ENCODE assay signal across 8 cellular contexts in genomic region chr19:29212614-29213573, GRCh38. TPM values are rescaled to one million over a fixed set of nuclear protein-coding genes. Genes with fewer than 3 reads are reported as not detected.
DNase-seq lines count a peak whose midpoint lies in the region; ATAC-seq, FAIRE-seq and TF ChIP-seq lines count a peak whose summit lies in the region.

UQCRFS1 (minus strand) TSS chr19:29213151; CDS start chr19:29213118, 33 bp downstream.

- ATAC-seq in HG02798 (IDR thresholded peaks at IDR 0.05; ENCODE audit: poor library complexity, unreplicated experiment) (peak; percentile 98), Right ventricle myocardium inferior (peak; percentile 99)

- H3K36me3 ChIP-seq in ovary = no peaks in the 10 kb centered on the region
- no peaks in the 10 kb centered on the region for H3K36me3 ChIP-seq in thymus (ENCODE audit: control insufficient read depth, insufficient read depth)

- H3K27ac ChIP-seq in ovary (peak within 1 kb of the TSS; percentile 68 to 87), thymus (ENCODE audit: low read depth) (peak within 1 kb of the TSS; percentile 87)

- TF ChIP-seq CTCF in ovary (IDR thresholded peaks at IDR 0.05) = peak in 1 of 3 donors; percentile 9

- peak; percentile 88 for DNase-seq in GM12891 (ENCODE audit: insufficient read length, low spot score)
- peak; percentile 54 for DNase-seq in NCI-H1417 treated with DMSO at 0.1 percent for 48 hours (lab: John Stamatoyannopoulos, UW)
- peak; percentile 85 to 94 for DNase-seq in SW 1271 (lab: John Stamatoyannopoulos, UW)
- DNase-seq in activated naive CD8-positive, alpha-beta T cell treated with anti-CD3 and anti-CD28 coated beads, Interleukin-2, amount 50 U/mL, for 16 hours (ENCODE audit: low read depth, low spot score) = peak; percentile 95
- DNase-seq in Right ventricle myocardium inferior (ENCODE audit: missing footprints) = peak; percentile 97
- peak; percentile 92 to 96 (median 94) for DNase-seq in ovary

- intact Hi-C loops in Right ventricle myocardium inferior (cut with DNase I) = loop anchor here (10.0 kb wide), 1 partner anchor 452 kb away; the partner anchor contains the start of gene PLEKHF1
- intact Hi-C loops in ovary (cut with DNase I) = loop anchor here in 1 of 4 donors (10.0 kb wide), 1 partner anchor 582 kb away; no protein-coding TSS in a partner anchor

- H3K4me3 ChIP-seq in ovary (peak within 1 kb of the TSS; percentile 97), thymus (ENCODE audit: low read length) (peak within 1 kb of the TSS; percentile 95)

- WGBS in ovary, 3 donors = 0 to 1% (median 1%) methylated on average over 60 to 91 of the region's 96 CpGs
- 1% methylated on average over 93 of the region's 96 CpGs for WGBS in thymus

- H3K27me3 ChIP-seq in ovary (no peaks in the 10 kb centered on the region), thymus (ENCODE audit: control insufficient read depth, insufficient read depth) (no peaks in the 10 kb centered on the region)

- H3K9me3 ChIP-seq in ovary (no peaks in the 10 kb centered on the region), thymus (ENCODE audit: control insufficient read depth) (no peaks in the 10 kb centered on the region)

- peak; percentile 63 for TF ChIP-seq POLR2A in GM12891 (IDR thresholded peaks at IDR 0.05; ENCODE audit: low read depth, low read length)
- TF ChIP-seq POLR2A in ovary (IDR thresholded peaks at IDR 0.05) = peak; percentile 84

- FAIRE-seq in GM12891 (lab: Jason Lieb, UNC) = peak; percentile 96

- H3K4me1 ChIP-seq in ovary (ENCODE audit: insufficient read depth) = peaks cover 5% of the 10 kb centered on the region
- peaks cover 11% of the 10 kb centered on the region for H3K4me1 ChIP-seq in thymus (ENCODE audit: control insufficient read depth, insufficient read depth, low read length)

- no peak for TF ChIP-seq EP300 in ovary (IDR thresholded peaks at IDR 0.05)

TF ChIP-seq in GM12891, 5 proteins besides CTCF, POLR2A, EP300 and RAD21:
- peak; percentile 63; the same call in 1 of the 2 replicates for TF ChIP-seq POLR2AphosphoS5 (IDR thresholded peaks at IDR 0.05; ENCODE audit: low read depth, low read length)
- 0 out of 2 replicates have a peak, but pooled peaks have one; percentile 38 for TF ChIP-seq POU2F2 (IDR thresholded peaks at IDR 0.05; ENCODE audit: low read depth, low read length)
- TF ChIP-seq SPI1 (IDR thresholded peaks at IDR 0.05; ENCODE audit: low read depth, low read length) = no peak
- peak; percentile 35; the same call in 1 of the 2 replicates for TF ChIP-seq TAF1 (IDR thresholded peaks at IDR 0.05; ENCODE audit: low read depth, low read length)

RNA-seq across cellular contexts. Expression of gene UQCRFS1, which starts in this region (rescaled TPM):
- polyA plus RNA-seq in GM12891 (2012; ENCODE audit: low read depth, missing spikeins) = 34.4 TPM
- total RNA-seq in Right ventricle myocardium inferior (168 TPM), ovary (10 to 100 TPM; 20.1 to 29.3 (median 23.8) TPM)
- polyA plus RNA-seq in ovary (10 to 100 TPM; 19.3 to 37.7 TPM), thymus (26.8 TPM)

Comparison
In these comparisons a context has a peak if more than half of its experiments do, and no peak if none do; other contexts are left out.
1. Peak in every context shown above with its lines: DNase-seq, ATAC-seq, H3K4me3 ChIP-seq and H3K27ac ChIP-seq.